19 cellular contexts compared by ENCODE assay signal in genomic region chr12:52054231-52054837, GRCh38. TPM values are rescaled to one million over a fixed set of nuclear protein-coding genes. Genes with fewer than 3 reads are reported as not detected.
DNase-seq lines count a peak whose midpoint lies in the region; ATAC-seq and TF ChIP-seq lines count a peak whose summit lies in the region.
"Had no signal": no experiment of that assay in that cellular context is flagged by ENCODE, and none has a peak within 500 bp of the region (broad histone marks: within the 10 kb centered on the region; RNA-seq: fewer than 3 reads in every experiment).

No MANE protein-coding gene starts in this region.

- H3K9me3 Mint-ChIP-seq in CD8-positive, alpha-beta T cell, result no peaks in the 10 kb centered on the region
- H3K9me3 Mint-ChIP-seq: activated CD4-positive, alpha-beta memory T cell treated with anti-CD3 and anti-CD28 coated beads for 36 hours; dendritic cell treated with granulocyte-macrophage colony-stimulating factor and Interleukin-4, amounts not matched to agents 40 ng/mL and 50 ng/mL, for 4 days; T-helper 1 cell treated with Interleukin-12 subunit alpha and Interleukin-12 subunit beta and Interleukin-4 antibody, amounts not matched to agents 30 μg/mL and 1 μg/mL, for 36 hours had no signal

- H3K27me3 Mint-ChIP-seq in CD8-positive, alpha-beta T cell (ENCODE audit: low read depth), result peaks cover 2% of the 10 kb centered on the region
- H3K27me3 Mint-ChIP-seq: activated CD4-positive, alpha-beta memory T cell treated with anti-CD3 and anti-CD28 coated beads for 36 hours had no signal

- H3K27ac Mint-ChIP-seq in CD8-positive, alpha-beta T cell, result peak overlapping the region; percentile 27
- H3K27ac Mint-ChIP-seq: activated CD4-positive, alpha-beta memory T cell treated with anti-CD3 and anti-CD28 coated beads for 36 hours; dendritic cell treated with granulocyte-macrophage colony-stimulating factor and Interleukin-4, amounts not matched to agents 40 ng/mL and 50 ng/mL, for 4 days; T-helper 1 cell treated with Interleukin-12 subunit alpha and Interleukin-12 subunit beta and Interleukin-4 antibody, amounts not matched to agents 30 μg/mL and 1 μg/mL, for 36 hours had no signal

- no peak for DNase-seq in CD8-positive, alpha-beta T cell
- DNase-seq in right atrium auricular region (ENCODE audit: low spot score) (no peak), spleen (peak; percentile 70), NCI-H446 (lab: John Stamatoyannopoulos, UW) (no peak), dermis blood vessel endothelial cell (no peak), NCI-H82 (lab: John Stamatoyannopoulos, UW) (no peak)
- DNase-seq in activated effector memory CD4-positive, alpha-beta T cell treated with anti-CD3 and anti-CD28 coated beads, Interleukin-2, amount 50 U/mL, for 16 hours, result no peak
- DNase-seq: activated CD4-positive, alpha-beta memory T cell treated with anti-CD3 and anti-CD28 coated beads for 36 hours; Karpas-422; mesendoderm; NCI-H187 treated with DMSO at 0.1 percent for 48 hours; NCI-H526; stimulated activated CD4-positive, alpha-beta T cell treated with anti-CD3 and anti-CD28 coated beads, Interleukin-2, amount 100 ng/mL, for 24 hours; stimulated activated naive CD4-positive, alpha-beta T cell had no signal

- no peak overlapping the region for H3K4me3 Mint-ChIP-seq in CD8-positive, alpha-beta T cell
- H3K4me3 Mint-ChIP-seq: dendritic cell treated with granulocyte-macrophage colony-stimulating factor and Interleukin-4, amounts not matched to agents 40 ng/mL and 50 ng/mL, for 4 days had no signal

- no peaks in the 10 kb centered on the region for H3K36me3 ChIP-seq in CD8-positive, alpha-beta T cell (ENCODE audit: insufficient read depth, low read length)
- H3K36me3 ChIP-seq in right atrium auricular region (peaks cover 61% of the 10 kb centered on the region), spleen (peaks cover 0 to 52% (median 34%) of the 10 kb centered on the region in 6 donors)

- intact Hi-C loops in CD8-positive, alpha-beta T cell (cut with DNase I, micrococcal nuclease), result no loop called here
- intact Hi-C loops in spleen (cut with DNase I; ENCODE audit: low total_unique reads), result no loop called here

- WGBS in spleen, 5 donors, result 88 to 95% (median 93%) methylated on average over 19 to 21 of the region's 21 CpGs

- no peak for TF ChIP-seq CTCF in CD8-positive, alpha-beta T cell (IDR thresholded peaks at IDR 0.05)
- TF ChIP-seq CTCF in VCaP (conservative IDR thresholded peaks at IDR 0.05) (no peak), right atrium auricular region (IDR thresholded peaks at IDR 0.05) (no peak), spleen (IDR thresholded peaks at IDR 0.05 in 8 of 11, conservative IDR thresholded peaks at IDR 0.05 in 3 of 11) (no peak)

- CTCF ChIA-PET in CD8-positive, alpha-beta T cell (lab: Charles Lee), result interaction anchor here (1.0 to 2.6 kb wide), 3 partner anchors 17 to 29 kb away, joined by 4 to 15 read pairs (median 4); no protein-coding TSS in a partner anchor

- peaks cover 16% of the 10 kb centered on the region for H3K36me3 Mint-ChIP-seq in CD8-positive, alpha-beta T cell

- ATAC-seq in CD8-positive, alpha-beta T cell, result no peak

- H3K9me3 ChIP-seq in CD8-positive, alpha-beta T cell (ENCODE audit: low read length), result no peaks in the 10 kb centered on the region
- H3K9me3 ChIP-seq in right atrium auricular region, result no peaks in the 10 kb centered on the region
- no peaks in the 10 kb centered on the region for H3K9me3 ChIP-seq in spleen
- H3K9me3 ChIP-seq: HAP-1 had no signal

- H3K4me1 ChIP-seq in CD8-positive, alpha-beta T cell (ENCODE audit: insufficient read depth, low read length), result peaks cover 28% of the 10 kb centered on the region
- peaks cover 0 to 68% of the 10 kb centered on the region in 2 donors for H3K4me1 ChIP-seq in right atrium auricular region
- peaks cover 11 to 59% (median 34%) of the 10 kb centered on the region in 6 donors for H3K4me1 ChIP-seq in spleen

- H3K4me1 Mint-ChIP-seq in CD8-positive, alpha-beta T cell (ENCODE audit: low read depth), result peaks cover 33% of the 10 kb centered on the region

- POLR2A ChIA-PET in CD8-positive, alpha-beta T cell (lab: Charles Lee), result interaction anchor here (1.2 kb wide), 1 partner anchor 11 kb away, joined by 3 read pairs; no protein-coding TSS in a partner anchor

- no peak overlapping the region for H3K27ac ChIP-seq in CD8-positive, alpha-beta T cell (ENCODE audit: low read depth, low read length)
- peak overlapping the region; percentile 98; the same call in 1 of the 2 replicates for H3K27ac ChIP-seq in VCaP
- H3K27ac ChIP-seq in right atrium auricular region, result peak overlapping the region; percentile 99
- H3K27ac ChIP-seq in spleen, result no peak overlapping the region

- H3K27me3 ChIP-seq in CD8-positive, alpha-beta T cell (ENCODE audit: insufficient read depth, low read length), result no peaks in the 10 kb centered on the region
- no peaks in the 10 kb centered on the region for H3K27me3 ChIP-seq in right atrium auricular region
- peaks cover 0 to 8% (median 0%) of the 10 kb centered on the region in 7 donors for H3K27me3 ChIP-seq in spleen (replicated peaks in 1 of 7)

- no peak for TF ChIP-seq POLR2A in spleen (IDR thresholded peaks at IDR 0.05)

- no peak overlapping the region for H3K4me3 ChIP-seq in CD8-positive, alpha-beta T cell (ENCODE audit: low read depth, low read length)
- H3K4me3 ChIP-seq in right atrium auricular region, result peak overlapping the region; percentile 65 to 67
- H3K4me3 ChIP-seq in spleen, result peak overlapping the region in 2 of 8 donors; percentile 9 to 79
- H3K4me3 ChIP-seq: HAP-1 had no signal

RNA-seq across cellular contexts. Expression of gene NR4A1, which starts 3.1 kb away (rescaled TPM):
- total RNA-seq in CD8-positive, alpha-beta T cell, result 10 to 100 TPM; 59.7 to 60.0 TPM
- total RNA-seq in right atrium auricular region (100 to 1,000 TPM; 150 to 238 TPM), spleen (100 to 1,000 TPM in 1 of 7 donors, 10 to 100 TPM in 6; 12.0 to 113 (median 58.4) TPM), dermis blood vessel endothelial cell (0.70 and 3.1 TPM in 2 replicates)
- polyA plus RNA-seq in spleen, result 10 to 100 TPM; 11.8 to 43.5 (median 13.7) TPM

RNA-seq across cellular contexts. Expression of gene ATG101, which starts 15.4 kb away (rescaled TPM):
- total RNA-seq in CD8-positive, alpha-beta T cell, result 10 to 100 TPM; 19.1 to 19.3 TPM
- total RNA-seq in right atrium auricular region, result 10 to 100 TPM; 26.8 to 36.9 TPM
- total RNA-seq in spleen, result 10 to 100 TPM; 23.5 to 40.1 (median 32.3) TPM
- 10 to 100 TPM; 32.0 to 81.1 (median 35.3) TPM for polyA plus RNA-seq in spleen
- total RNA-seq in dermis blood vessel endothelial cell, result 55.1 and 79.6 TPM in 2 replicates

RNA-seq across cellular contexts. Expression of gene SMIM41, which starts 25.2 kb away (rescaled TPM):
- total RNA-seq in CD8-positive, alpha-beta T cell, result under 1 TPM in 1 of 2 experiments, not detected in 1; 0.22 TPM
- total RNA-seq in right atrium auricular region (1 to 10 TPM in 1 of 2 donors, under 1 TPM in 1; 0.44 to 3.2 TPM), spleen (1 to 10 TPM in 6 of 7 donors, under 1 TPM in 1; 0.64 to 8.1 (median 4.9) TPM), dermis blood vessel endothelial cell (not detected in 2 replicates)
- 1 to 10 TPM in 2 of 3 donors, under 1 TPM in 1; 0.85 to 1.7 (median 1.1) TPM for polyA plus RNA-seq in spleen
- total RNA-seq: activated CD4-positive, alpha-beta memory T cell treated with anti-CD3 and anti-CD28 coated beads for 36 hours; RPMI7951 had no signal

RNA-seq across cellular contexts. Expression of gene TAMALIN, which starts 47.6 kb away (rescaled TPM):
- 100 to 1,000 TPM; 603 to 632 TPM for total RNA-seq in CD8-positive, alpha-beta T cell
- total RNA-seq in right atrium auricular region, result 10 to 100 TPM; 17.6 to 23.2 TPM
- total RNA-seq in spleen, result 100 to 1,000 TPM in 1 of 7 donors, 10 to 100 TPM in 6; 31.7 to 141 (median 69.5) TPM
- polyA plus RNA-seq in spleen, result 10 to 100 TPM; 25.5 to 38.2 (median 35.2) TPM
- 35.0 and 49.2 TPM in 2 replicates for total RNA-seq in dermis blood vessel endothelial cell

Comparison
In these comparisons a context has a peak if more than half of its experiments do, and no peak if none do; other contexts are left out.
1. H3K27ac ChIP-seq: peak in VCaP (single experiment) and right atrium auricular region (2 of 2); none in CD8-positive, alpha-beta T cell (single experiment) and spleen (0 of 8).